1 cellular context compared by ENCODE assay signal in genomic region chr5:5063533-5063953, GRCh38.
TF ChIP-seq lines count a peak whose summit lies in the region.

No MANE protein-coding gene starts in this region.

TF ChIP-seq in A549, 52 proteins besides CTCF, POLR2A, EP300 and RAD21 (continued from another document):
- no peak for TF ChIP-seq HOXA7 (CRISPR knock-in tag; IDR thresholded peaks at IDR 0.05)
